8 cellular contexts compared by ENCODE assay signal in the genomic region with DNA sequence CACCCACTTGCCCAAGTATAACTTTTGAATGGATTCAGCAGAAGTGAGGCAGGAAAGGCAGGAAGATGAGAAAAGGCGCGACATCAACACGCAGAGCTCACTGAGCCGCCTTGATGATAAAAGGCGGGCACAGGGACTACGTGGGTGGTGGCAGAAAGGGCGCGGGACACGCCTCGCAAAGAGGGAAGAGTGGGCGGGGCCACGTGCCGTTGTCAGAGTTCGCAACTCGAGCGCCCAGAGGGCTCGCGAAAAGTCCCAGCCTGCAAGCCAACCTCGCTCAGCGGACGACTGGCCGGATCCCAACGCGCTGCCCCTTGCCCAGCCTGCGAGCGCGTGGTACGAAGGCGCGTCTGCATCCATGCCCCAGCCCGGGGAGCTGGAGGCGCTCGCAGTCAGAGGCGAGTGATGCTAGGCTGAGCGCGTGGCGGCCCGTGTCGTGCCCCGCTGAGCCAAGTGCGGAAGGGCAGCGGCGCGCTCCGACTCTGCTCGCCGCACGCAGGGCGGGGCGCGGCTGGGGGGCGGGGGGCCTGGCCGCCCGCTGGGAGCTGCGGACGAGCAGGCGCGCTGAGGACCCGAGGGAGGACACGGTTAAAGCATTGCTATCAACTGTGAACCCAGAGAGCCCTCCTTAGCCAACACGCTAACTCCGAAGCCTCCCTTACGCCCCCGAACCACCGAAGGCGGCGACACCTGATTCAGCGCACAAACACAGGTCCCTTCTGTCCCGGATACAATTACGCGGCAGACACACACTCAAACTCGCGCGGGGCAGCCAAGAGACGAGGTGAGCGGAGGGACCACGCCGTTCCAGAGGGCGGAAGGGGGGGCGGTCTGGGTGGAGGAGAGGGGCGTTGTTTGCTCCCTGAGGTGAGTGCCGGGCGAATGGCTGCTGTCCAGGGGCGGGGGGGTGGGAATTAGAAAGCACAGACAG. TPM values are rescaled to one million over a fixed set of nuclear protein-coding genes. Genes with fewer than 3 reads are reported as not detected.
A peak's percentile ranks its signal among the peaks of the same experiment; 100 is the strongest.
DNase-seq lines count a peak whose midpoint lies in the region; ATAC-seq and TF ChIP-seq lines count a peak whose summit lies in the region.

UGT8 (plus strand) TSS at position 617 of the 931 bp plus-strand sequence. CDS start 24,074 bp downstream, outside the sequence.

- peak within 1 kb of the TSS; percentile 92 for H3K9ac ChIP-seq in SU-DHL-6 (ENCODE audit: low read length)
- H3K9ac ChIP-seq in colonic mucosa (ENCODE audit: low read depth in 2 of 2, low read length in 2 of 2) = peak within 1 kb of the TSS; percentile 66 to 90

- H3K9me2 ChIP-seq in DOHH2 (replicated peaks; ENCODE audit: control insufficient read depth, low read length) (no peaks in the 10 kb centered on the region), SU-DHL-6 (replicated peaks; ENCODE audit: insufficient read depth, low read length) (no peaks in the 10 kb centered on the region)

- DNase-seq in LNCaP clone FGC (ENCODE audit: low read depth) (no peak), colonic mucosa (peak; percentile 92), right lobe of liver (peak in 2 of 3 donors; percentile 32 to 47), ureter (ENCODE audit: low spot score) (no peak)
- peak; percentile 15 for DNase-seq in stimulated activated CD4-positive, alpha-beta T cell treated with anti-CD3 and anti-CD28 coated beads, Interleukin-4, amount 100 ng/mL, for 24 hours

- H3K9me3 ChIP-seq in DOHH2 (ENCODE audit: control insufficient read depth, insufficient read depth, low read length) (peaks cover 9% of the 10 kb centered on the region; the same call in 1 of the 2 replicates), SU-DHL-6 (ENCODE audit: insufficient read depth, low read length) (no peaks in the 10 kb centered on the region), colonic mucosa (no peaks in the 10 kb centered on the region), right lobe of liver (no peaks in the 10 kb centered on the region)

- H3K36me3 ChIP-seq in DOHH2 (ENCODE audit: control insufficient read depth, low read length) = peaks cover 21% of the 10 kb centered on the region
- H3K36me3 ChIP-seq in SU-DHL-6 (ENCODE audit: low read length) = no peaks in the 10 kb centered on the region
- no peaks in the 10 kb centered on the region for H3K36me3 ChIP-seq in colonic mucosa
- no peaks in the 10 kb centered on the region for H3K36me3 ChIP-seq in right lobe of liver

- TF ChIP-seq CTCF in DOHH2 (IDR thresholded peaks at IDR 0.05; ENCODE audit: low read depth, low read length, poor library complexity, severe bottlenecking) (no peak), LNCaP clone FGC (IDR thresholded peaks at IDR 0.05; ENCODE audit: control insufficient read depth, extremely low read depth, insufficient read depth) (no peak), SU-DHL-6 (IDR thresholded peaks at IDR 0.05; ENCODE audit: insufficient read depth, low read length, poor library complexity, severe bottlenecking) (no peak), colonic mucosa (IDR thresholded peaks at IDR 0.05) (no peak), right lobe of liver (IDR thresholded peaks at IDR 0.05) (no peak)

- peaks cover 36% of the 10 kb centered on the region for H3K4me1 ChIP-seq in DOHH2 (ENCODE audit: control insufficient read depth, low read length)
- H3K4me1 ChIP-seq in colonic mucosa = no peaks in the 10 kb centered on the region
- H3K4me1 ChIP-seq in right lobe of liver = peaks cover 0 to 10% (median 0%) of the 10 kb centered on the region in 4 donors

- H3F3A ChIP-seq in DOHH2 (ENCODE audit: control insufficient read depth, insufficient read depth) (peaks cover 33% of the 10 kb centered on the region), SU-DHL-6 (ENCODE audit: insufficient read depth) (peaks cover 29% of the 10 kb centered on the region)

- no peak for TF ChIP-seq POLR2A in right lobe of liver (IDR thresholded peaks at IDR 0.05)

- H3K79me2 ChIP-seq in DOHH2 (ENCODE audit: control insufficient read depth, low read length) = peaks cover 44% of the 10 kb centered on the region
- peaks cover 43% of the 10 kb centered on the region for H3K79me2 ChIP-seq in SU-DHL-6 (ENCODE audit: insufficient read depth, low read length)

- H3K4me2 ChIP-seq in DOHH2 (ENCODE audit: low read length) (peak within 1 kb of the TSS; percentile 72), SU-DHL-6 (ENCODE audit: low read depth, low read length, poor library complexity, severe bottlenecking) (peak within 1 kb of the TSS; percentile 95)

- peak; percentile 27 for ATAC-seq in GM21576 (IDR thresholded peaks at IDR 0.05; ENCODE audit: unreplicated experiment)
- ATAC-seq in right lobe of liver = peak; percentile 50 to 60 (median 54)

- intact Hi-C loops in colonic mucosa (cut with DNase I) (no loop called here), right lobe of liver (cut with DNase I) (no loop called here)

- H3K27me3 ChIP-seq in DOHH2 (ENCODE audit: control insufficient read depth, low read length) (no peaks in the 10 kb centered on the region), SU-DHL-6 (ENCODE audit: low read length) (no peaks in the 10 kb centered on the region), colonic mucosa (no peaks in the 10 kb centered on the region), right lobe of liver (peaks cover 5 to 7% of the 10 kb centered on the region in 2 donors)

- H3K4me3 ChIP-seq in DOHH2 (ENCODE audit: low read length) (peak within 1 kb of the TSS; percentile 91), LNCaP clone FGC (ENCODE audit: low read depth, low read length) (peak within 1 kb of the TSS; percentile 45), SU-DHL-6 (ENCODE audit: insufficient read depth, low read length, poor library complexity, severe bottlenecking) (peak within 1 kb of the TSS; percentile 64), colonic mucosa (peak within 1 kb of the TSS; percentile 56), right lobe of liver (peak within 1 kb of the TSS in 2 of 3 donors; percentile 2 to 36)

- 2% methylated on average over 35 of the region's 84 CpGs for WGBS in right lobe of liver (ENCODE audit: insufficient coverage, low coverage, low lambda C conversion rate, missing lambda C conversion rate)

- H4K20me1 ChIP-seq in DOHH2 (ENCODE audit: control insufficient read depth, insufficient read depth, low read depth, low read length) (no peaks in the 10 kb centered on the region), SU-DHL-6 (ENCODE audit: low read depth, low read length) (no peaks in the 10 kb centered on the region)

- H3K27ac ChIP-seq in DOHH2 (ENCODE audit: low read depth, low read length) (peak within 1 kb of the TSS; percentile 93), SU-DHL-6 (ENCODE audit: low read depth, low read length) (peak within 1 kb of the TSS; percentile 93), colonic mucosa (peak within 1 kb of the TSS; percentile 90), right lobe of liver (no peak within 1 kb of the TSS)

- H2AFZ ChIP-seq in SU-DHL-6 (ENCODE audit: low read depth, low read length, severe bottlenecking) = peak within 1 kb of the TSS; percentile 95

RNA-seq across cellular contexts. Expression of gene UGT8, which starts in this region (rescaled TPM):
- total RNA-seq in colonic mucosa (10 to 100 TPM; 42.8 to 54.0 TPM), right lobe of liver (1 to 10 TPM in 1 of 6 experiments, not detected in 5; 1.0 TPM), ureter (2.2 TPM)

Comparison
In these comparisons a context has a peak if more than half of its experiments do, and no peak if none do; other contexts are left out.
1. RNA of gene UGT8 (total RNA-seq): 42.8 to 54.0 TPM in colonic mucosa; 2.2 TPM in ureter (single experiment) and 1.0 TPM in right lobe of liver; every median in the first group is over 10 times any median in the second.
2. H3K27ac ChIP-seq: peak in DOHH2 (single experiment), SU-DHL-6 (single experiment) and colonic mucosa (single experiment); none in right lobe of liver (0 of 3).
3. H3K4me3 ChIP-seq: peak in every context shown above with its lines; median percentile 91 in DOHH2; 64 in SU-DHL-6; 56 in colonic mucosa; 45 in LNCaP clone FGC; 19 in right lobe of liver.
4. DNase-seq: peak in colonic mucosa (single experiment), right lobe of liver (2 of 3) and stimulated activated CD4-positive, alpha-beta T cell treated with anti-CD3 and anti-CD28 coated beads, Interleukin-4, amount 100 ng/mL, for 24 hours (single experiment); none in LNCaP clone FGC (single experiment) and ureter (single experiment).